Comparison of ENCODE assay signal across 29 cellular contexts in genomic region chr15:76898102-76898501, GRCh38.
"Had no signal": no experiment of that assay in that cellular context is flagged by ENCODE, and none has a peak within 500 bp of the region (broad histone marks: within the 10 kb centered on the region; RNA-seq: fewer than 3 reads in every experiment).

No MANE protein-coding gene starts in this region.

- ATAC-seq: activated CD8-positive, alpha-beta memory T cell treated with anti-CD3 and anti-CD28 coated beads, Interleukin-2, amount 10 ng/mL, durations not matched to agents 7 days and 5 days; activated naive CD4-positive, alpha-beta T cell treated with anti-CD3 and anti-CD28 coated beads, Interleukin-2, amount 50 U/mL, for 72 hours; left lung; naive thymus-derived CD8-positive, alpha-beta T cell; upper lobe of right lung had no signal

- DNase-seq: activated CD4-positive, alpha-beta memory T cell treated with anti-CD3 and anti-CD28 coated beads for 36 hours; activated CD4-positive, alpha-beta T cell treated with anti-CD3 and anti-CD28 coated beads for 48 hours; activated CD4-positive, CD25-positive, alpha-beta regulatory T cell; activated CD8-positive, alpha-beta memory T cell treated with anti-CD3 and anti-CD28 coated beads, Interleukin-2, amount 10 ng/mL, durations not matched to agents 7 days and 5 days; activated gamma-delta T cell; activated T-cell treated with anti-CD3 and anti-CD28 coated beads for 4 hours; aorta; brain microvascular endothelial cell; endodermal cell; glutamatergic neuron; immature natural killer cell; left lung; naive thymus-derived CD8-positive, alpha-beta T cell; retina; sigmoid colon; spleen; stimulated activated CD4-positive, alpha-beta T cell treated with anti-CD3 and anti-CD28 coated beads, Interleukin-4, amount 100 ng/mL, for 1 hour; stimulated activated naive CD4-positive, alpha-beta T cell treated with Interleukin-2 at 50 U/mL for 16 hours; T1000; upper lobe of right lung had no signal

- H3K27ac ChIP-seq: brain microvascular endothelial cell, hepatocyte, left lung, neural progenitor cell, sigmoid colon, spleen, thoracic aorta, upper lobe of right lung had no signal

- H3K9me3 Mint-ChIP-seq: activated CD4-positive, alpha-beta memory T cell treated with anti-CD3 and anti-CD28 coated beads for 36 hours; central memory CD8-positive, alpha-beta T cell; immature natural killer cell had no signal

- H3K4me2 ChIP-seq: hepatocyte, neural progenitor cell had no signal

- H3K27ac Mint-ChIP-seq: activated CD4-positive, alpha-beta memory T cell treated with anti-CD3 and anti-CD28 coated beads for 36 hours; activated CD8-positive, alpha-beta memory T cell treated with anti-CD3 and anti-CD28 coated beads, Interleukin-2, amount 10 ng/mL, durations not matched to agents 7 days and 5 days; activated naive CD4-positive, alpha-beta T cell treated with anti-CD3 and anti-CD28 coated beads, Interleukin-2, amount 50 U/mL, for 72 hours; endodermal cell; immature natural killer cell; neural progenitor cell; T-helper 1 cell treated with Interleukin-12 subunit alpha and Interleukin-12 subunit beta and Interleukin-4 antibody, amounts not matched to agents 30 μg/mL and 1 μg/mL, for 36 hours had no signal

- H3K4me1 ChIP-seq: neural progenitor cell had no signal

- H3K4me3 Mint-ChIP-seq: activated CD4-positive, alpha-beta memory T cell treated with anti-CD3 and anti-CD28 coated beads for 36 hours; activated CD8-positive, alpha-beta memory T cell treated with anti-CD3 and anti-CD28 coated beads, Interleukin-2, amount 10 ng/mL, durations not matched to agents 7 days and 5 days; central memory CD8-positive, alpha-beta T cell; endodermal cell; immature natural killer cell; naive thymus-derived CD8-positive, alpha-beta T cell; neural progenitor cell; T-helper 1 cell treated with Interleukin-12 subunit alpha and Interleukin-12 subunit beta and Interleukin-4 antibody, amounts not matched to agents 30 μg/mL and 1 μg/mL, for 36 hours had no signal

- H3K4me3 ChIP-seq: hepatocyte, left lung, lung, neural progenitor cell, sigmoid colon, spleen, thoracic aorta, upper lobe of right lung had no signal

- H3K27me3 ChIP-seq: brain microvascular endothelial cell, hepatocyte, left lung, neural progenitor cell, sigmoid colon, spleen, upper lobe of right lung had no signal

- H2AFZ ChIP-seq: hepatocyte, neural progenitor cell had no signal

- H3K9me3 ChIP-seq: left lung, sigmoid colon, thoracic aorta, upper lobe of right lung had no signal

- H3K9ac ChIP-seq: neural progenitor cell had no signal

- FAIRE-seq: colon, frontal cortex had no signal

- H3K36me3 ChIP-seq: brain microvascular endothelial cell, left lung, neural progenitor cell, sigmoid colon, thoracic aorta, upper lobe of right lung had no signal

- H3K4me1 Mint-ChIP-seq: endodermal cell, neural progenitor cell had no signal

- H3K27me3 Mint-ChIP-seq: activated CD4-positive, alpha-beta memory T cell treated with anti-CD3 and anti-CD28 coated beads for 36 hours; activated CD8-positive, alpha-beta memory T cell treated with anti-CD3 and anti-CD28 coated beads, Interleukin-2, amount 10 ng/mL, durations not matched to agents 7 days and 5 days; central memory CD8-positive, alpha-beta T cell; naive thymus-derived CD8-positive, alpha-beta T cell had no signal
